ENCODE assay signal across 16 cellular contexts in the genomic region with DNA sequence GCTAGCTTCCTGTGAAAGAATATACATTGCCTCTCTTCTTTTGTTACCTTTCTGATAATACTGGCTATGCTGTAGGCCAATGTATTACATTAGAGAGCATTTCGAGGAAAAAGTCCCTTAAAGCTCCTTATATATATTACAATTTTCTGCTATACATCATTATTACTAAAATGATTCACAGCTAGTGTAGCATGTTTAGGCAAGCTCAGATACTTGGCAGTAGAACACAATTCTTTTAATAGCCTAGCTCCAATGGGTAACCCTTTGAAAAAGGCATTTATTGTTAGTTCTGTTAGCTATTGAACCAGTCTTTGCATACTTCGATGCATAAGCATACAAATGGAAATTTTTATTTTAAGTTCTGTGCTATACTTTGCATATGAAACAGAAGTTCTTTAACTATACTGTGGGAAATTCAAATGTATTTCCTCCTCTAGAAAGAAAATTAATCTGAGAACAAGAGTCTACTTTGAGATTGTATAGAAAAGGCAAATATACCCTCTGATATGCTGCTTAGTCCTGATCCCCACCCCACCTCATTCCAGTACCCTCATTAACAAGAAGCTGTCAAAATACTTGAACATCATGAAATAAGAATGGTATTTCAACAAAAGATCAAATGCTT.
"Had no signal": no experiment of that assay in that cellular context is flagged by ENCODE, and none has a peak within 500 bp of the region (broad histone marks: within the 10 kb centered on the region; RNA-seq: fewer than 3 reads in every experiment).

No MANE protein-coding gene starts in this region.

- FAIRE-seq: frontal cortex, islet of Langerhans had no signal

- DNase-seq: effector memory CD8-positive, alpha-beta T cell; erythroblast; heart left ventricle; hippocampal formation; natural killer cell; posterior cingulate gyrus; spleen; stimulated activated CD4-positive, alpha-beta T cell treated with anti-CD3 and anti-CD28 coated beads, Interleukin-15, amount 100 ng/mL, for 24 hours; stimulated activated CD4-positive, alpha-beta T cell treated with anti-CD3 and anti-CD28 coated beads, Interleukin-1b, Interleukin-23, amount 100 ng/mL, for 48 hours; stimulated activated CD4-positive, alpha-beta T cell treated with anti-CD3 and anti-CD28 coated beads, Interleukin-4, amount 100 ng/mL, for 24 hours; tibial artery had no signal

- H3K27ac ChIP-seq: heart left ventricle, spleen, tibial artery had no signal

- H3K27me3 ChIP-seq: spleen, tibial artery had no signal

- H3K4me3 ChIP-seq: heart left ventricle, spleen, tibial artery had no signal

- ATAC-seq: effector memory CD8-positive, alpha-beta T cell; heart left ventricle; left lobe of liver; natural killer cell; sciatic nerve; stimulated activated memory B cell treated with anti-CD40 and anti-IgM and Interleukin-4, amounts not matched to agents 10 μg/mL and 1 μg/mL and 100 μg/mL, for 72 hours had no signal

- H3K36me3 ChIP-seq: heart left ventricle, spleen, tibial artery had no signal

- H3K9me3 ChIP-seq: heart left ventricle, spleen, tibial artery had no signal

- H3K4me1 ChIP-seq: heart left ventricle, spleen, tibial artery had no signal
